Comparison of ENCODE assay signal across 16 cellular contexts in genomic region chr2:6652271-6652670, GRCh38.
DNase-seq lines count a peak whose midpoint lies in the region; ATAC-seq and TF ChIP-seq lines count a peak whose summit lies in the region.
"Had no signal": no experiment of that assay in that cellular context is flagged by ENCODE, and none has a peak within 500 bp of the region (broad histone marks: within the 10 kb centered on the region; RNA-seq: fewer than 3 reads in every experiment).

No MANE protein-coding gene starts in this region.

- no peak overlapping the region for H3K4me3 ChIP-seq in trophoblast cell (ENCODE audit: low read depth, low read length)
- H3K4me3 ChIP-seq: GM23338 had no signal

- no peak for ATAC-seq in HG02981 (IDR thresholded peaks at IDR 0.05; ENCODE audit: unreplicated experiment)
- ATAC-seq: GM23338, HCT116 had no signal

- H3K27me3 ChIP-seq in trophoblast cell (ENCODE audit: insufficient read depth, low read length): no peaks in the 10 kb centered on the region

- H4K12ac ChIP-seq in trophoblast cell (ENCODE audit: low read depth, low read length): no peak overlapping the region

- H3K9me3 Mint-ChIP-seq in type B pancreatic cell: no peaks in the 10 kb centered on the region
- H3K9me3 Mint-ChIP-seq: H9 had no signal

- H3K18ac ChIP-seq in trophoblast cell (ENCODE audit: low read length): no peak overlapping the region

- H3K79me2 ChIP-seq in trophoblast cell (ENCODE audit: control insufficient read depth, insufficient read depth, low read length, poor library complexity): no peaks in the 10 kb centered on the region

- H2BK12ac ChIP-seq in trophoblast cell (ENCODE audit: low read length): no peak overlapping the region

- no peak overlapping the region for H3K4ac ChIP-seq in trophoblast cell (ENCODE audit: low read depth, low read length)

- no peak overlapping the region for H2AFZ ChIP-seq in trophoblast cell (ENCODE audit: insufficient read depth, low read length, poor library complexity)

- H3K27ac Mint-ChIP-seq in type B pancreatic cell: peak overlapping the region; percentile 62
- H3K27ac Mint-ChIP-seq: CD4-positive, alpha-beta memory T cell; GM23338; H9 had no signal

- H3K4me1 Mint-ChIP-seq in type B pancreatic cell (ENCODE audit: unreplicated experiment): peaks cover 26% of the 10 kb centered on the region
- H3K4me1 Mint-ChIP-seq: CD4-positive, alpha-beta memory T cell; GM23338 had no signal

- no peak overlapping the region for H4K91ac ChIP-seq in trophoblast cell (ENCODE audit: low read depth, low read length)

- no peak overlapping the region for H2BK5ac ChIP-seq in trophoblast cell (ENCODE audit: low read depth, low read length, poor library complexity)

- H3K36me3 Mint-ChIP-seq in type B pancreatic cell: no peaks in the 10 kb centered on the region
- H3K36me3 Mint-ChIP-seq: CD4-positive, alpha-beta memory T cell had no signal

- DNase-seq in inferior parietal cortex (ENCODE audit: extremely low spot score) (peak; percentile 5), trophoblast cell (peak; percentile 51 to 86), type B pancreatic cell (ENCODE audit: extremely low spot score, unreplicated experiment) (no peak), NCI-H128 (lab: John Stamatoyannopoulos, UW; ENCODE audit: unreplicated experiment) (no peak), NOMO-1 treated with DMSO at 0.1 percent for 48 hours (lab: John Stamatoyannopoulos, UW; ENCODE audit: unreplicated experiment) (no peak)
- DNase-seq: C1 segment of cervical spinal cord; Calu3; CD4-positive, alpha-beta memory T cell; COR-L47; DMS53; DMS79 treated with DMSO at 0.1 percent for 48 hours; GF-D8; H9 had no signal

- WGBS in trophoblast cell (ENCODE audit: extremely low coverage, insufficient coverage, insufficient read length): no CpG with 5 or more reads among the region's 2 CpGs

- no peak overlapping the region for H3K4me2 ChIP-seq in trophoblast cell (ENCODE audit: low read length)
- H3K4me2 ChIP-seq: GM23338 had no signal

- H3K9me3 ChIP-seq in trophoblast cell (ENCODE audit: insufficient read depth, low read depth, low read length): peaks cover 1% of the 10 kb centered on the region

- no peak overlapping the region for H4K8ac ChIP-seq in trophoblast cell (ENCODE audit: low read depth, low read length)

- peaks cover 3% of the 10 kb centered on the region for H3K27me3 Mint-ChIP-seq in type B pancreatic cell

- no peak overlapping the region for H3K27ac ChIP-seq in trophoblast cell (ENCODE audit: low read depth, low read length)

- no peak for TF ChIP-seq CTCF in type B pancreatic cell (conservative IDR thresholded peaks at IDR 0.05)

- no peak overlapping the region for H2AK5ac ChIP-seq in trophoblast cell (ENCODE audit: low read length)

- H3K36me3 ChIP-seq in trophoblast cell (ENCODE audit: control insufficient read depth in 1 of 2, insufficient read depth in 2 of 2, low read length in 2 of 2): no peaks in the 10 kb centered on the region

- peaks cover 7 to 13% of the 10 kb centered on the region in 2 experiments for H3K4me1 ChIP-seq in trophoblast cell (ENCODE audit: control insufficient read depth in 1 of 2, insufficient read depth in 2 of 2, low read length in 2 of 2)

- H3K9ac ChIP-seq in trophoblast cell (ENCODE audit: low read length): no peak overlapping the region

- H3K23ac ChIP-seq in trophoblast cell (ENCODE audit: low read length): no peak overlapping the region

- H3K14ac ChIP-seq in trophoblast cell (ENCODE audit: low read length): no peak overlapping the region

- no peak overlapping the region for H2BK120ac ChIP-seq in trophoblast cell (ENCODE audit: insufficient read depth, low read length, poor library complexity)

- H3K79me1 ChIP-seq in trophoblast cell (ENCODE audit: low read length): no peaks in the 10 kb centered on the region

- H3K4me3 Mint-ChIP-seq in type B pancreatic cell: peak overlapping the region; percentile 46
- H3K4me3 Mint-ChIP-seq: CD4-positive, alpha-beta memory T cell; GM23338; H9 had no signal

Comparison
In these comparisons a context has a peak if more than half of its experiments do, and no peak if none do; other contexts are left out.
1. DNase-seq: peak in inferior parietal cortex (single experiment) and trophoblast cell (2 of 2); none in type B pancreatic cell (single experiment), NCI-H128 (single experiment) and NOMO-1 treated with DMSO at 0.1 percent for 48 hours (single experiment).